ENCODE assay signal across 16 cellular contexts in genomic region chr3:61060421-61060861, GRCh38.
DNase-seq lines count a peak whose midpoint lies in the region; ATAC-seq and TF ChIP-seq lines count a peak whose summit lies in the region.
"Had no signal": no experiment of that assay in that cellular context is flagged by ENCODE, and none has a peak within 500 bp of the region (broad histone marks: within the 10 kb centered on the region; RNA-seq: fewer than 3 reads in every experiment).

No MANE protein-coding gene starts in this region.

- no peak for ATAC-seq in HG02798 (IDR thresholded peaks at IDR 0.05; ENCODE audit: poor library complexity, unreplicated experiment)

- H2AFZ ChIP-seq in neural cell (ENCODE audit: low read depth, low read length): no peak overlapping the region
- H2AFZ ChIP-seq: PC-9 had no signal

- no peak for TF ChIP-seq CTCF in BE2C (IDR thresholded peaks at IDR 0.05; ENCODE audit: low read depth, low read length)
- TF ChIP-seq CTCF in neural cell (IDR thresholded peaks at IDR 0.05; ENCODE audit: poor library complexity, severe bottlenecking): no peak
- no peak for TF ChIP-seq CTCF in esophagus squamous epithelium (IDR thresholded peaks at IDR 0.05)

- H3K79me2 ChIP-seq in neural cell (replicated peaks; ENCODE audit: insufficient read depth, low read length): no peaks in the 10 kb centered on the region

- in situ Hi-C loops in ACHN (cut with HindIII; ENCODE audit: low pct_ligation_motif_present, low pct_unique_long_range_greater_than_20kb, low sequenced_read_pairs): no loop called here

- no peaks in the 10 kb centered on the region for H4K20me1 ChIP-seq in neural cell (ENCODE audit: insufficient read depth)

- no peak for TF ChIP-seq RAD21 in neural cell (conservative IDR thresholded peaks at IDR 0.05)

- H3K9me3 ChIP-seq in BE2C: no peaks in the 10 kb centered on the region
- H3K9me3 ChIP-seq in neural cell (ENCODE audit: low read length): no peaks in the 10 kb centered on the region
- H3K9me3 ChIP-seq in esophagus squamous epithelium: no peaks in the 10 kb centered on the region
- H3K9me3 ChIP-seq: SJCRH30 had no signal

- H3K4me1 ChIP-seq in BE2C (peaks cover 3% of the 10 kb centered on the region), esophagus squamous epithelium (no peaks in the 10 kb centered on the region)
- H3K4me1 ChIP-seq: SJCRH30 had no signal

- TF ChIP-seq POLR2A in erythroblast (IDR thresholded peaks at IDR 0.05; ENCODE audit: low read length): no peak
- TF ChIP-seq POLR2A in esophagus squamous epithelium (IDR thresholded peaks at IDR 0.05): no peak

- H3K27me3 ChIP-seq in BE2C (no peaks in the 10 kb centered on the region), neural cell (ENCODE audit: insufficient read depth, low read depth, low read length) (no peaks in the 10 kb centered on the region), esophagus squamous epithelium (no peaks in the 10 kb centered on the region)
- H3K27me3 ChIP-seq: SJCRH30 had no signal

- DNase-seq in BE2C: peak; percentile 22
- DNase-seq in NCI-H82 treated with DMSO at 0.1 percent for 48 hours (lab: John Stamatoyannopoulos, UW; ENCODE audit: unreplicated experiment): peak; percentile 70
- peak; percentile 42 to 70 for DNase-seq in erythroblast (lab: John Stamatoyannopoulos, UW)
- DNase-seq in esophagus squamous epithelium (lab: John Stamatoyannopoulos, UW): no peak
- DNase-seq in ACHN: no peak
- DNase-seq: AML-193, COR-L47, DMS53, NCI-H1092, NCI-H2081 treated with DMSO at 0.1 percent for 48 hours, NCI-H345, NCI-H69, PC-9 had no signal

- H3K27ac ChIP-seq in neural cell (ENCODE audit: low read length) (no peak overlapping the region), esophagus squamous epithelium (no peak overlapping the region)
- H3K27ac ChIP-seq: PC-9, SJCRH30 had no signal

- no peaks in the 10 kb centered on the region for H3K36me3 ChIP-seq in BE2C
- no peaks in the 10 kb centered on the region for H3K36me3 ChIP-seq in neural cell (ENCODE audit: insufficient read depth, low read length)
- H3K36me3 ChIP-seq in esophagus squamous epithelium: no peaks in the 10 kb centered on the region
- H3K36me3 ChIP-seq: SJCRH30 had no signal

- H3F3A ChIP-seq in neural cell (ENCODE audit: insufficient read depth, low read length, poor library complexity, severe bottlenecking): no peaks in the 10 kb centered on the region

- H3K9ac ChIP-seq in neural cell (ENCODE audit: low read length): no peak overlapping the region

- no peak overlapping the region for H3K4me2 ChIP-seq in neural cell (ENCODE audit: low read length)
- H3K4me2 ChIP-seq: PC-9 had no signal

- 44% methylated on average over 1 to 2 of the region's 2 CpGs for WGBS in esophagus squamous epithelium, 2 donors

- H3K4me3 ChIP-seq in BE2C (ENCODE audit: low read depth, low read length) (no peak overlapping the region), neural cell (ENCODE audit: low read length) (peak overlapping the region; percentile 1), esophagus squamous epithelium (no peak overlapping the region)
- H3K4me3 ChIP-seq: PC-9, SJCRH30 had no signal

- H3K9me2 ChIP-seq in neural cell (ENCODE audit: insufficient read depth, low read length): no peaks in the 10 kb centered on the region

- intact Hi-C loops in esophagus squamous epithelium (cut with DNase I): no loop called here

- TF ChIP-seq EP300 in neural cell (conservative IDR thresholded peaks at IDR 0.05; ENCODE audit: poor library complexity, severe bottlenecking): peak; percentile 90

TF ChIP-seq in neural cell, 6 proteins besides CTCF, POLR2A, EP300 and RAD21:
- TF ChIP-seq REST (IDR thresholded peaks at IDR 0.05; ENCODE audit: borderline replicate concordance) (no peak), POLR2AphosphoS5 (IDR thresholded peaks at IDR 0.05) (peak; percentile 82), EZH2 (IDR thresholded peaks at IDR 0.05; ENCODE audit: borderline replicate concordance, insufficient read depth, low read length, poor library complexity, severe bottlenecking) (no peak), MXI1 (conservative IDR thresholded peaks at IDR 0.05; ENCODE audit: poor library complexity, severe bottlenecking) (peak; percentile 16)

Comparison
In these comparisons a context has a peak if more than half of its experiments do, and no peak if none do; other contexts are left out.
1. DNase-seq: peak in BE2C (single experiment), NCI-H82 treated with DMSO at 0.1 percent for 48 hours (single experiment) and erythroblast (2 of 2); none in esophagus squamous epithelium (single experiment) and ACHN (single experiment).